ENCODE assay signal across 11 cellular contexts in genomic region chr3:23389686-23390085, GRCh38.
DNase-seq lines count a peak whose midpoint lies in the region; ATAC-seq, FAIRE-seq and TF ChIP-seq lines count a peak whose summit lies in the region.
"Had no signal": no experiment of that assay in that cellular context is flagged by ENCODE, and none has a peak within 500 bp of the region (broad histone marks: within the 10 kb centered on the region; RNA-seq: fewer than 3 reads in every experiment).

No MANE protein-coding gene starts in this region.

- peak overlapping the region; percentile 35 for H3K4me3 ChIP-seq in OCI-LY1 (ENCODE audit: low read depth, low read length, poor library complexity, severe bottlenecking)
- H3K4me3 ChIP-seq in coronary artery, result no peak overlapping the region

- H3K4me1 ChIP-seq in OCI-LY1 (ENCODE audit: insufficient read depth, low read length, severe bottlenecking), result peaks cover 52% of the 10 kb centered on the region

- H3F3A ChIP-seq in OCI-LY1 (ENCODE audit: insufficient read depth, low read length), result no peaks in the 10 kb centered on the region

- peak overlapping the region; percentile 78 for H3K27ac ChIP-seq in OCI-LY1 (ENCODE audit: low read depth, low read length, poor library complexity, severe bottlenecking)
- H3K27ac ChIP-seq in coronary artery, result no peak overlapping the region

- TF ChIP-seq POLR2A in GM12891 (IDR thresholded peaks at IDR 0.05; ENCODE audit: low read depth, low read length), result no peak

- H2AFZ ChIP-seq in OCI-LY1 (ENCODE audit: low read length), result no peak overlapping the region

- no peaks in the 10 kb centered on the region for H4K20me1 ChIP-seq in OCI-LY1 (ENCODE audit: insufficient read depth, low read length)

- no peak overlapping the region; the same call in 1 of the 2 replicates for H3K9ac ChIP-seq in OCI-LY1 (ENCODE audit: low read length)

- no peaks in the 10 kb centered on the region for H3K36me3 ChIP-seq in OCI-LY1 (ENCODE audit: insufficient read depth, low read length)

- peak; percentile 71 for FAIRE-seq in GM12891 (lab: Jason Lieb, UNC)

- ATAC-seq in GM19463 (IDR thresholded peaks at IDR 0.05; ENCODE audit: unreplicated experiment) (peak; percentile 70), HG02885 (IDR thresholded peaks at IDR 0.05; ENCODE audit: poor library complexity, unreplicated experiment) (peak; percentile 61)

- H3K27me3 ChIP-seq in OCI-LY1 (ENCODE audit: insufficient read depth, low read length), result no peaks in the 10 kb centered on the region

- no peak for DNase-seq in GM12891 (ENCODE audit: insufficient read length, low spot score)
- no peak for DNase-seq in SW480 (ENCODE audit: low spot score)
- no peak for DNase-seq in T-helper 9 cell
- no peak for DNase-seq in NCI-H2227 treated with DMSO at 0.1 percent for 48 hours (lab: John Stamatoyannopoulos, UW)
- DNase-seq in coronary artery (ENCODE audit: low spot score), result no peak
- DNase-seq: activated CD4-positive, CD25-positive, alpha-beta regulatory T cell; DMS79; NCI-H187 had no signal

- peak overlapping the region; percentile 10 for H3K4me2 ChIP-seq in OCI-LY1 (ENCODE audit: low read length)

- H3K79me2 ChIP-seq in OCI-LY1 (ENCODE audit: insufficient read depth, low read length), result 0 out of 2 replicates have a peak, but pooled peaks cover 3% of the 10 kb centered on the region

- H3K9me3 ChIP-seq in OCI-LY1 (ENCODE audit: low read length), result no peaks in the 10 kb centered on the region

- H3K9me2 ChIP-seq in OCI-LY1 (ENCODE audit: low read depth, low read length), result no peaks in the 10 kb centered on the region

- TF ChIP-seq CTCF in OCI-LY1 (IDR thresholded peaks at IDR 0.05; ENCODE audit: low read length), result no peak
- no peak for TF ChIP-seq CTCF in coronary artery (IDR thresholded peaks at IDR 0.05)

TF ChIP-seq in GM12891, 5 proteins besides CTCF, POLR2A, EP300 and RAD21:
- TF ChIP-seq POLR2AphosphoS5 (IDR thresholded peaks at IDR 0.05; ENCODE audit: low read depth, low read length) (no peak), POU2F2 (IDR thresholded peaks at IDR 0.05; ENCODE audit: low read depth, low read length) (no peak), TAF1 (IDR thresholded peaks at IDR 0.05; ENCODE audit: low read depth, low read length) (no peak), SPI1 (IDR thresholded peaks at IDR 0.05; ENCODE audit: low read depth, low read length) (peak; percentile 52), PAX5 (IDR thresholded peaks at IDR 0.05; ENCODE audit: insufficient read depth, low read length, severe bottlenecking) (no peak)
